In genomic region chr1:162405800-162406199, GRCh38 we compare ENCODE assay signal across 1 cellular context.
A peak's percentile ranks its signal among the peaks of the same experiment; 100 is the strongest.
TF ChIP-seq lines count a peak whose summit lies in the region.

No MANE protein-coding gene starts in this region.

TF ChIP-seq in HepG2, 621 proteins besides CTCF, POLR2A, EP300 and RAD21:
- TF ChIP-seq GATAD2A (CRISPR knock-in tag; IDR thresholded peaks at IDR 0.05) (0 out of 2 replicates have a peak, but pooled peaks have one; percentile 26), AKNA (CRISPR knock-in tag; IDR thresholded peaks at IDR 0.05; ENCODE audit: borderline replicate concordance) (no peak), SOX6 (IDR thresholded peaks at IDR 0.05) (no peak), SOX6 (CRISPR knock-in tag; IDR thresholded peaks at IDR 0.05) (peak; percentile 60; the same call in 1 of the 2 replicates), SOX5 (CRISPR knock-in tag; IDR thresholded peaks at IDR 0.05; ENCODE audit: borderline replicate concordance) (peak; percentile 75), ZNF530 (CRISPR knock-in tag; IDR thresholded peaks at IDR 0.05; ENCODE audit: low read depth) (no peak), ZBTB49 (CRISPR knock-in tag; IDR thresholded peaks at IDR 0.05; ENCODE audit: borderline replicate concordance) (no peak), MIER2 (CRISPR knock-in tag; IDR thresholded peaks at IDR 0.05) (no peak), ZNF30 (CRISPR knock-in tag; IDR thresholded peaks at IDR 0.05) (no peak), KDM6A (CRISPR knock-in tag; IDR thresholded peaks at IDR 0.05; ENCODE audit: low read depth) (0 out of 2 replicates have a peak, but pooled peaks have one; percentile 12), ZNF607 (CRISPR knock-in tag; IDR thresholded peaks at IDR 0.05; ENCODE audit: borderline replicate concordance) (no peak), FOXA3 (CRISPR knock-in tag; IDR thresholded peaks at IDR 0.05) (0 out of 2 replicates have a peak, but pooled peaks have one; percentile 29), KDM3A (CRISPR knock-in tag; IDR thresholded peaks at IDR 0.05; ENCODE audit: low read depth) (no peak), RARA (CRISPR knock-in tag; IDR thresholded peaks at IDR 0.05) (peak; percentile 30; the same call in 1 of the 2 replicates), TFAP4 (IDR thresholded peaks at IDR 0.05; ENCODE audit: borderline replicate concordance, low read depth) (peak; percentile 25; the same call in 1 of the 2 replicates), PREB (CRISPR knock-in tag; IDR thresholded peaks at IDR 0.05) (no peak), ZNF891 (CRISPR knock-in tag; IDR thresholded peaks at IDR 0.05) (no peak), NR2F6 (IDR thresholded peaks at IDR 0.05) (peak; percentile 50; the same call in 1 of the 2 replicates), NR2F6 (CRISPR knock-in tag; IDR thresholded peaks at IDR 0.05) (0 out of 2 replicates have a peak, but pooled peaks have one; percentile 17), SOX13 (IDR thresholded peaks at IDR 0.05) (no peak), SOX13 (CRISPR knock-in tag; conservative IDR thresholded peaks at IDR 0.05 in 1 of 2, IDR thresholded peaks at IDR 0.05 in 1 of 2) (peak in 1 of 2 experiments; percentile 54; a peak in 1 of 4 replicates), ZMYM4 (CRISPR knock-in tag; IDR thresholded peaks at IDR 0.05) (no peak)
